2 cellular contexts compared by ENCODE assay signal in genomic region chr17:59141860-59142259, GRCh38.
TF ChIP-seq lines count a peak whose summit lies in the region.

No MANE protein-coding gene starts in this region.

TF ChIP-seq in HepG2, 621 proteins besides CTCF, POLR2A, EP300 and RAD21 (continues in another document):
- TF ChIP-seq, protein P1, sequence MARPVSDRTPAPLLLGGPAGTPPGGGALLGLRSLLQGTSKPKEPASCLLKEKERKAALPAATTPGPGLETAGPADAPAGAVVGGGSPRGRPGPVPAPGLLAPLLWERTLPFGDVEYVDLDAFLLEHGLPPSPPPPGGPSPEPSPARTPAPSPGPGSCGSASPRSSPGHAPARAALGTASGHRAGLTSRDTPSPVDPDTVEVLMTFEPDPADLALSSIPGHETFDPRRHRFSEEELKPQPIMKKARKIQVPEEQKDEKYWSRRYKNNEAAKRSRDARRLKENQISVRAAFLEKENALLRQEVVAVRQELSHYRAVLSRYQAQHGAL (CRISPR knock-in tag; IDR thresholded peaks at IDR 0.05; ENCODE audit: not compliant biosample characterization): no peak
- TF ChIP-seq ZNF280D (CRISPR knock-in tag; IDR thresholded peaks at IDR 0.05): no peak
- TF ChIP-seq, protein P2, sequence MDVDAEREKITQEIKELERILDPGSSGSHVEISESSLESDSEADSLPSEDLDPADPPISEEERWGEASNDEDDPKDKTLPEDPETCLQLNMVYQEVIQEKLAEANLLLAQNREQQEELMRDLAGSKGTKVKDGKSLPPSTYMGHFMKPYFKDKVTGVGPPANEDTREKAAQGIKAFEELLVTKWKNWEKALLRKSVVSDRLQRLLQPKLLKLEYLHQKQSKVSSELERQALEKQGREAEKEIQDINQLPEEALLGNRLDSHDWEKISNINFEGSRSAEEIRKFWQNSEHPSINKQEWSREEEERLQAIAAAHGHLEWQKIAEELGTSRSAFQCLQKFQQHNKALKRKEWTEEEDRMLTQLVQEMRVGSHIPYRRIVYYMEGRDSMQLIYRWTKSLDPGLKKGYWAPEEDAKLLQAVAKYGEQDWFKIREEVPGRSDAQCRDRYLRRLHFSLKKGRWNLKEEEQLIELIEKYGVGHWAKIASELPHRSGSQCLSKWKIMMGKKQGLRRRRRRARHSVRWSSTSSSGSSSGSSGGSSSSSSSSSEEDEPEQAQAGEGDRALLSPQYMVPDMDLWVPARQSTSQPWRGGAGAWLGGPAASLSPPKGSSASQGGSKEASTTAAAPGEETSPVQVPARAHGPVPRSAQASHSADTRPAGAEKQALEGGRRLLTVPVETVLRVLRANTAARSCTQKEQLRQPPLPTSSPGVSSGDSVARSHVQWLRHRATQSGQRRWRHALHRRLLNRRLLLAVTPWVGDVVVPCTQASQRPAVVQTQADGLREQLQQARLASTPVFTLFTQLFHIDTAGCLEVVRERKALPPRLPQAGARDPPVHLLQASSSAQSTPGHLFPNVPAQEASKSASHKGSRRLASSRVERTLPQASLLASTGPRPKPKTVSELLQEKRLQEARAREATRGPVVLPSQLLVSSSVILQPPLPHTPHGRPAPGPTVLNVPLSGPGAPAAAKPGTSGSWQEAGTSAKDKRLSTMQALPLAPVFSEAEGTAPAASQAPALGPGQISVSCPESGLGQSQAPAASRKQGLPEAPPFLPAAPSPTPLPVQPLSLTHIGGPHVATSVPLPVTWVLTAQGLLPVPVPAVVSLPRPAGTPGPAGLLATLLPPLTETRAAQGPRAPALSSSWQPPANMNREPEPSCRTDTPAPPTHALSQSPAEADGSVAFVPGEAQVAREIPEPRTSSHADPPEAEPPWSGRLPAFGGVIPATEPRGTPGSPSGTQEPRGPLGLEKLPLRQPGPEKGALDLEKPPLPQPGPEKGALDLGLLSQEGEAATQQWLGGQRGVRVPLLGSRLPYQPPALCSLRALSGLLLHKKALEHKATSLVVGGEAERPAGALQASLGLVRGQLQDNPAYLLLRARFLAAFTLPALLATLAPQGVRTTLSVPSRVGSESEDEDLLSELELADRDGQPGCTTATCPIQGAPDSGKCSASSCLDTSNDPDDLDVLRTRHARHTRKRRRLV (CRISPR knock-in tag; IDR thresholded peaks at IDR 0.05): no peak

TF ChIP-seq in GM12878, 131 proteins besides CTCF, POLR2A, EP300 and RAD21:
- TF ChIP-seq POU2F2 (IDR thresholded peaks at IDR 0.05; ENCODE audit: borderline replicate concordance, low read depth, low read length): no peak
- TF ChIP-seq RUNX3 (IDR thresholded peaks at IDR 0.05; ENCODE audit: low read length): no peak
- TF ChIP-seq CBX5 (IDR thresholded peaks at IDR 0.05; ENCODE audit: low read depth): no peak
